In the genomic region with DNA sequence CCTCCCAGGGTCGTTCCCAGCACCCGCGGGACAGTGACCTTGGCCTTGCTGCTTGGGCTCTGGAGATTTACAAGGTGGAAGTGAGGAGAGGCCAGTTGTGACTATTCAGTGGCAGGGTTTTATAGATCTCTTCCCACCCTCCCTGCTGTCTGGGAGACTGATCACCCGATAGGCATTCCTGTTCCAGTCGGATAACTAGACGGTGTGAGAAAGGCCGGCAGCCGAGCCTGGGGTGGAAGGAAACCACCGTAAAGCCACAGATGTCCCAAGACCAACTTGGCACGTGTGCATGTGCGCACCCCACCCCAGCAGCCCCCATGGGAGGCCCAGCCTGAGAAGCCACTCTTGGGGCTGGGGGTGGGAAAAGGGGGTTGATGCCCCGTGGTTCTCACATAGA, we compare ENCODE assay signal across 10 cellular contexts.
DNase-seq lines count a peak whose midpoint lies in the region; TF ChIP-seq lines count a peak whose summit lies in the region.
"Had no signal": no experiment of that assay in that cellular context is flagged by ENCODE, and none has a peak within 500 bp of the region (broad histone marks: within the 10 kb centered on the region; RNA-seq: fewer than 3 reads in every experiment).

No MANE protein-coding gene starts in this region.

- H3K36me3 Mint-ChIP-seq in nephron progenitor cell (ENCODE audit: low read depth) = peaks cover 27% of the 10 kb centered on the region

- H3K27me3 Mint-ChIP-seq in nephron progenitor cell (ENCODE audit: low read depth, poor library complexity) = peaks cover 6% of the 10 kb centered on the region

- TF ChIP-seq CTCF in 22Rv1 (IDR thresholded peaks at IDR 0.05) = no peak
- no peak for TF ChIP-seq CTCF in epithelial cell of esophagus (IDR thresholded peaks at IDR 0.05; ENCODE audit: insufficient read depth, low read depth, low read length, missing control alignments)
- TF ChIP-seq CTCF in nephron progenitor cell (IDR thresholded peaks at IDR 0.05) = no peak

- DNase-seq in LoVo (ENCODE audit: low spot score) (peak; percentile 14), epithelial cell of esophagus (ENCODE audit: low read depth) (peak; percentile 48), nephron progenitor cell (peak; percentile 66), NCI-H82 treated with DMSO at 0.1 percent for 48 hours (lab: John Stamatoyannopoulos, UW; ENCODE audit: unreplicated experiment) (no peak), epidermal melanocyte (ENCODE audit: insufficient read length, low spot score) (no peak), NCI-H226 (no peak), RKO (ENCODE audit: low spot score) (no peak)
- DNase-seq: stimulated activated CD4-positive, alpha-beta T cell treated with anti-CD3 and anti-CD28 coated beads, Interleukin-4, amount 100 ng/mL, for 4 hours had no signal

- peak overlapping the region; percentile 53 for H3K27ac ChIP-seq in 22Rv1
- H3K27ac ChIP-seq: C4-2B had no signal

- H3K27ac Mint-ChIP-seq in nephron progenitor cell = peak overlapping the region; percentile 64

- peak overlapping the region; percentile 62 for H3K4me3 Mint-ChIP-seq in nephron progenitor cell

- peaks cover 70% of the 10 kb centered on the region for H3K4me1 Mint-ChIP-seq in nephron progenitor cell

- H3K9me3 Mint-ChIP-seq in nephron progenitor cell = no peaks in the 10 kb centered on the region

- no peak overlapping the region for H3K4me3 ChIP-seq in epithelial cell of esophagus (ENCODE audit: low read length)

Comparison
In these comparisons a context has a peak if more than half of its experiments do, and no peak if none do; other contexts are left out.
1. DNase-seq: peak in LoVo (single experiment), epithelial cell of esophagus (single experiment) and nephron progenitor cell (single experiment); none in NCI-H82 treated with DMSO at 0.1 percent for 48 hours (single experiment), epidermal melanocyte (single experiment), NCI-H226 (single experiment) and RKO (single experiment).